ENCODE assay signal across 9 cellular contexts in the genomic region with DNA sequence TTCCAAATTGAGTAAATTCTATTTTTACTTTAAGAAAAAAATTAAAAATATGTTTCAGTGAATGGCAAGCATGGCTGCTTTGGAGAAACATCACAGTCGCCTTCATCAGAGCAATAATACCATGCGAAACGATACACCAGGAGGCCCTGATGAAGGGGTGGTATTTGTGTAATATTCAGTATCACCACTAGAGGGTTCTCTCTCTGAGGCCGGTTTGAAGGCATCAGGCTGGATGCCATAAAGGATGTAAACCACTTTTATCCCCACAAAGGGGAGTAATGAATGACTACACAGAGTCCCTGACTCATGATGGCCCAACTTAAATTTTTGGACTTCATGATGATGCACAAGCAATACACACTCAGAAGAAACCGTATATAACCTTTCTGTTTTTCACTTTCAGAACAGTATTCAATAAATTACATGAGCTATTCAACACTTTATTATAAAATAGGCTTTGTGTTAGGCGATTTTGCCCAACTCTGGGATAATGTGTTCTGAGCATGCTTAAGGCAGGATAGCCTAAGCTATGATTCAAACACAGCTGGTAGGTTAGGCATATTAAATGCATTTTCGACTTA.
A peak's percentile ranks its signal among the peaks of the same experiment; 100 is the strongest.
DNase-seq lines count a peak whose midpoint lies in the region; ATAC-seq and TF ChIP-seq lines count a peak whose summit lies in the region.
"Had no signal": no experiment of that assay in that cellular context is flagged by ENCODE, and none has a peak within 500 bp of the region (broad histone marks: within the 10 kb centered on the region; RNA-seq: fewer than 3 reads in every experiment).

No MANE protein-coding gene starts in this region.

- intact Hi-C loops in A673 (cut with micrococcal nuclease; ENCODE audit: unreplicated experiment): loop anchor here (1.0 to 10.0 kb wide), 2 partner anchors 382 to 422 kb away; no protein-coding TSS in a partner anchor

- BruUV-seq in A673 (replicated peaks; lab: Mats Ljungman, UMichigan): no TSS peak

- no peaks in the 10 kb centered on the region for H3K27me3 Mint-ChIP-seq in osteocyte (ENCODE audit: unreplicated experiment)
- H3K27me3 Mint-ChIP-seq: memory B cell had no signal

- H3K27ac ChIP-seq in A673 (ENCODE audit: low read depth, low read length, poor library complexity, severe bottlenecking) (no peak overlapping the region), SK-N-MC (no peak overlapping the region)

- no peaks in the 10 kb centered on the region for H3K9me3 Mint-ChIP-seq in osteocyte (ENCODE audit: unreplicated experiment)
- H3K9me3 Mint-ChIP-seq: memory B cell had no signal

- DNase-seq in A673 (ENCODE audit: low spot score): peak; percentile 79
- DNase-seq in MV-4-11 (lab: John Stamatoyannopoulos, UW): peak; percentile 45
- peak; percentile 28 for DNase-seq in SK-N-MC (ENCODE audit: low read depth, low spot score)
- peak; percentile 71 for DNase-seq in fibroblast of pulmonary artery (ENCODE audit: low read depth)
- DNase-seq in osteocyte (ENCODE audit: extremely low spot score, unreplicated experiment): no peak
- DNase-seq in 8988T: no peak

- TF ChIP-seq CTCF in A673 (conservative IDR thresholded peaks at IDR 0.05; ENCODE audit: low read depth, low read length) (peak; percentile 78), GM12873 (IDR thresholded peaks at IDR 0.05; ENCODE audit: insufficient read depth, low read depth, low read length, missing control alignments) (peak; percentile 81), fibroblast of pulmonary artery (IDR thresholded peaks at IDR 0.05; ENCODE audit: low read length, missing control alignments) (peak; percentile 82), osteocyte (IDR thresholded peaks at IDR 0.05) (peak; percentile 71)

- no peaks in the 10 kb centered on the region for H3K4me1 ChIP-seq in A673 (ENCODE audit: insufficient read depth, low read length, poor library complexity, severe bottlenecking)

- H3K9me3 ChIP-seq in A673 (ENCODE audit: low read depth, low read length, poor library complexity, severe bottlenecking) (no peaks in the 10 kb centered on the region), SK-N-MC (ENCODE audit: low read depth, low read length) (no peaks in the 10 kb centered on the region)

- peaks cover 36% of the 10 kb centered on the region for H3K27me3 ChIP-seq in A673 (replicated peaks; ENCODE audit: insufficient read depth, low read depth, low read length, poor library complexity)

- ATAC-seq in HG02588 (IDR thresholded peaks at IDR 0.05; ENCODE audit: unreplicated experiment): peak; percentile 85

- no peak overlapping the region for H3K4me3 Mint-ChIP-seq in osteocyte (ENCODE audit: unreplicated experiment)
- H3K4me3 Mint-ChIP-seq: memory B cell had no signal

- POLR2A ChIA-PET in A673 (lab: Charles Lee; ENCODE audit: low non-redundant PET): no interaction called here

- H3K4me1 Mint-ChIP-seq in osteocyte (ENCODE audit: unreplicated experiment): peaks cover 53% of the 10 kb centered on the region
- H3K4me1 Mint-ChIP-seq: memory B cell had no signal

- H3K4me3 ChIP-seq in A673 (ENCODE audit: low read depth, low read length, poor library complexity, severe bottlenecking) (no peak overlapping the region), SK-N-MC (no peak overlapping the region), fibroblast of pulmonary artery (replicated peaks; ENCODE audit: low read depth, low read length) (no peak overlapping the region)

- H3K27ac Mint-ChIP-seq in osteocyte (ENCODE audit: unreplicated experiment): no peak overlapping the region
- H3K27ac Mint-ChIP-seq: memory B cell had no signal

- H3K36me3 ChIP-seq in A673 (ENCODE audit: insufficient read depth, low read length, poor library complexity, severe bottlenecking): no peaks in the 10 kb centered on the region
- H3K36me3 ChIP-seq in SK-N-MC (ENCODE audit: insufficient read depth, low read length): no peaks in the 10 kb centered on the region

- H3K9ac ChIP-seq in SK-N-MC (ENCODE audit: insufficient read length): no peak overlapping the region

- CTCF ChIA-PET in A673 (lab: Charles Lee): interaction anchor here (0.6 kb wide), 1 partner anchor 447 kb away, joined by 3 read pairs; no protein-coding TSS in a partner anchor

- H3K36me3 Mint-ChIP-seq in osteocyte (ENCODE audit: unreplicated experiment): peaks cover 8% of the 10 kb centered on the region
- H3K36me3 Mint-ChIP-seq: memory B cell had no signal

Comparison
In these comparisons a context has a peak if more than half of its experiments do, and no peak if none do; other contexts are left out.
1. DNase-seq: peak in A673 (single experiment), MV-4-11 (single experiment), SK-N-MC (single experiment) and fibroblast of pulmonary artery (single experiment); none in osteocyte (single experiment) and 8988T (single experiment).
2. Peak in every context shown above with its lines, with median percentiles within 50 percentile points of each other: CTCF ChIP-seq.